27 cellular contexts compared by ENCODE assay signal in genomic region chr1:50214764-50215163, GRCh38.
"Had no signal": no experiment of that assay in that cellular context is flagged by ENCODE, and none has a peak within 500 bp of the region (broad histone marks: within the 10 kb centered on the region; RNA-seq: fewer than 3 reads in every experiment).

No MANE protein-coding gene starts in this region.

- H3K9ac ChIP-seq: parathyroid adenoma had no signal

- ATAC-seq: activated CD8-positive, alpha-beta memory T cell treated with anti-CD3 and anti-CD28 coated beads, Interleukin-2, amount 10 ng/mL, durations not matched to agents 7 days and 5 days; activated naive CD8-positive, alpha-beta T cell treated with anti-CD3 and anti-CD28 coated beads, Interleukin-2, amount 50 U/mL, for 24 hours; gastrocnemius medialis; left colon; lower lobe of right lung; mucosa of descending colon; right cardiac atrium; stimulated activated effector memory CD8-positive, alpha-beta T cell treated with anti-CD3 and anti-CD28 coated beads, Interleukin-12 subunit alpha, Interleukin-12 subunit beta, amount 100 ng/mL, for 72 hours had no signal

- H3K9me3 Mint-ChIP-seq: activated naive CD8-positive, alpha-beta T cell treated with anti-CD3 and anti-CD28 coated beads, Interleukin-2, amount 50 U/mL, for 24 hours; endodermal cell; stimulated activated effector memory CD8-positive, alpha-beta T cell treated with anti-CD3 and anti-CD28 coated beads, Interleukin-12 subunit alpha, Interleukin-12 subunit beta, amount 100 ng/mL, for 72 hours had no signal

- H3K4me3 Mint-ChIP-seq: activated CD8-positive, alpha-beta memory T cell treated with anti-CD3 and anti-CD28 coated beads, Interleukin-2, amount 10 ng/mL, durations not matched to agents 7 days and 5 days; activated naive CD8-positive, alpha-beta T cell treated with anti-CD3 and anti-CD28 coated beads, Interleukin-2, amount 50 U/mL, for 24 hours; endodermal cell; nephron progenitor cell; stimulated activated effector memory CD8-positive, alpha-beta T cell treated with anti-CD3 and anti-CD28 coated beads, Interleukin-12 subunit alpha, Interleukin-12 subunit beta, amount 100 ng/mL, for 72 hours had no signal

- H3K36me3 ChIP-seq: cardiac muscle cell, esophagus squamous epithelium, gastrocnemius medialis, lower lobe of right lung, transverse colon, vagina had no signal

- H3K9me3 ChIP-seq: esophagus squamous epithelium, gastrocnemius medialis, lower lobe of right lung, mucosa of descending colon, transverse colon, vagina had no signal

- H3K79me2 ChIP-seq: parathyroid adenoma had no signal

- H3K4me1 Mint-ChIP-seq: activated CD8-positive, alpha-beta memory T cell treated with anti-CD3 and anti-CD28 coated beads, Interleukin-2, amount 10 ng/mL, durations not matched to agents 7 days and 5 days; activated naive CD8-positive, alpha-beta T cell treated with anti-CD3 and anti-CD28 coated beads, Interleukin-2, amount 50 U/mL, for 24 hours; endodermal cell; nephron progenitor cell; stimulated activated effector memory CD8-positive, alpha-beta T cell treated with anti-CD3 and anti-CD28 coated beads, Interleukin-12 subunit alpha, Interleukin-12 subunit beta, amount 100 ng/mL, for 72 hours had no signal

- H3K27me3 Mint-ChIP-seq: activated CD8-positive, alpha-beta memory T cell treated with anti-CD3 and anti-CD28 coated beads, Interleukin-2, amount 10 ng/mL, durations not matched to agents 7 days and 5 days; activated naive CD8-positive, alpha-beta T cell treated with anti-CD3 and anti-CD28 coated beads, Interleukin-2, amount 50 U/mL, for 24 hours had no signal

- H2AFZ ChIP-seq: parathyroid adenoma had no signal

- H3K36me3 Mint-ChIP-seq: activated CD8-positive, alpha-beta memory T cell treated with anti-CD3 and anti-CD28 coated beads, Interleukin-2, amount 10 ng/mL, durations not matched to agents 7 days and 5 days; stimulated activated effector memory CD8-positive, alpha-beta T cell treated with anti-CD3 and anti-CD28 coated beads, Interleukin-12 subunit alpha, Interleukin-12 subunit beta, amount 100 ng/mL, for 72 hours had no signal

- H3K27me3 ChIP-seq: cardiac muscle cell, esophagus squamous epithelium, gastrocnemius medialis, transverse colon, vagina had no signal

- H3K4me1 ChIP-seq: esophagus squamous epithelium, gastrocnemius medialis, lower lobe of right lung, parathyroid adenoma, transverse colon, vagina had no signal

- DNase-seq: activated CD4-positive, alpha-beta T cell treated with anti-CD3 and anti-CD28 coated beads for 4 hours; activated CD4-positive, alpha-beta T cell treated with anti-CD3 and anti-CD28 coated beads, Interleukin-2, amount 50 U/mL, for 48 hours; activated CD4-positive, CD25-positive, alpha-beta regulatory T cell; activated CD8-positive, alpha-beta memory T cell treated with anti-CD3 and anti-CD28 coated beads, Interleukin-2, amount 10 ng/mL, durations not matched to agents 7 days and 5 days; activated effector memory CD4-positive, alpha-beta T cell treated with anti-CD3 and anti-CD28 coated beads, Interleukin-2, amount 50 U/mL, for 16 hours; activated naive CD4-positive, alpha-beta T cell treated with anti-CD3 and anti-CD28 coated beads, Interleukin-2, amount 50 U/mL, for 16 hours; activated naive CD8-positive, alpha-beta T cell treated with anti-CD3 and anti-CD28 coated beads, Interleukin-2, amount 50 U/mL, for 24 hours; activated T-cell treated with anti-CD3 and anti-CD28 coated beads for 4 hours; cortex of kidney; endodermal cell; esophagus squamous epithelium; gastrocnemius medialis; islet precursor cell; left colon; lower lobe of right lung; mesendoderm; mucosa of descending colon; nephron progenitor cell; nucleus accumbens; right cardiac atrium; stimulated activated CD4-positive, alpha-beta T cell treated with anti-CD3 and anti-CD28 coated beads, Interleukin-1b, Interleukin-23, amount 100 ng/mL, for 48 hours; transverse colon had no signal

- H3K27ac Mint-ChIP-seq: activated CD8-positive, alpha-beta memory T cell treated with anti-CD3 and anti-CD28 coated beads, Interleukin-2, amount 10 ng/mL, durations not matched to agents 7 days and 5 days; activated naive CD8-positive, alpha-beta T cell treated with anti-CD3 and anti-CD28 coated beads, Interleukin-2, amount 50 U/mL, for 24 hours; endodermal cell; nephron progenitor cell; stimulated activated effector memory CD8-positive, alpha-beta T cell treated with anti-CD3 and anti-CD28 coated beads, Interleukin-12 subunit alpha, Interleukin-12 subunit beta, amount 100 ng/mL, for 72 hours had no signal

- H3K4me3 ChIP-seq: cardiac muscle cell, esophagus squamous epithelium, gastrocnemius medialis, lower lobe of right lung, mucosa of descending colon, skin epidermis, transverse colon, vagina had no signal

- H3K27ac ChIP-seq: cardiac muscle cell, esophagus squamous epithelium, gastrocnemius medialis, lower lobe of right lung, parathyroid adenoma, skin epidermis, transverse colon, vagina had no signal
